In genomic region chr12:27463826-27464554, GRCh38 we compare ENCODE assay signal across 11 cellular contexts. TPM values are rescaled to one million over a fixed set of nuclear protein-coding genes. Genes with fewer than 3 reads are reported as not detected.
DNase-seq lines count a peak whose midpoint lies in the region; ATAC-seq and TF ChIP-seq lines count a peak whose summit lies in the region.
"Had no signal": no experiment of that assay in that cellular context is flagged by ENCODE, and none has a peak within 500 bp of the region (broad histone marks: within the 10 kb centered on the region; RNA-seq: fewer than 3 reads in every experiment).

No MANE protein-coding gene starts in this region.

- no peaks in the 10 kb centered on the region for H4K20me1 ChIP-seq in fibroblast of lung (ENCODE audit: control insufficient read depth, extremely low read depth, insufficient read depth, low read length)

- H2AFZ ChIP-seq in fibroblast of lung (ENCODE audit: low read length): no peak overlapping the region

- H3K9ac ChIP-seq in fibroblast of lung (ENCODE audit: insufficient read depth, low read length): no peak overlapping the region

- H3K36me3 ChIP-seq in fibroblast of lung (ENCODE audit: control insufficient read depth, insufficient read depth, low read length) (no peaks in the 10 kb centered on the region), HAP-1 (replicated peaks) (no peaks in the 10 kb centered on the region)

- H3K4me2 ChIP-seq in fibroblast of lung (ENCODE audit: extremely low read depth, insufficient read depth, low read length): no peak overlapping the region

- H3K4me1 ChIP-seq in fibroblast of lung (ENCODE audit: control insufficient read depth, extremely low read depth, insufficient read depth, low read length): peaks cover 2% of the 10 kb centered on the region
- H3K4me1 ChIP-seq in HAP-1: peaks cover 19% of the 10 kb centered on the region

- peak; percentile 56 for ATAC-seq in sciatic nerve

- intact Hi-C loops in sciatic nerve (cut with DNase I): no loop called here

- H3K4me3 ChIP-seq in fibroblast of lung (replicated peaks in 1 of 4; ENCODE audit: control extremely low read depth in 1 of 4, insufficient read depth in 1 of 4, low read depth in 3 of 4, low read length in 4 of 4) (no peak overlapping the region), HAP-1 (no peak overlapping the region)

- H3K79me2 ChIP-seq in fibroblast of lung (ENCODE audit: control insufficient read depth, insufficient read depth, low read length): no peaks in the 10 kb centered on the region

- no peak for TF ChIP-seq CTCF in fibroblast of lung (conservative IDR thresholded peaks at IDR 0.05 in 1 of 2, IDR thresholded peaks at IDR 0.05 in 1 of 2; ENCODE audit: low read depth in 1 of 2, low read length in 2 of 2)
- TF ChIP-seq CTCF in GM10266 (IDR thresholded peaks at IDR 0.05; ENCODE audit: control insufficient read depth, insufficient read depth, low read depth, missing control alignments): no peak

- no peaks in the 10 kb centered on the region for H3K27me3 ChIP-seq in fibroblast of lung (ENCODE audit: control insufficient read depth, insufficient read depth, low read length)
- H3K27me3 ChIP-seq in HAP-1 (ENCODE audit: low read depth): no peaks in the 10 kb centered on the region

- no peak overlapping the region for H3K27ac ChIP-seq in fibroblast of lung (ENCODE audit: insufficient read depth, low read length)

- DNase-seq in SIG-M5 treated with dmso at 0.1 percent for 504 hours (lab: John Stamatoyannopoulos, UW; ENCODE audit: unreplicated experiment) (peak; percentile 9), SIG-M5 (lab: John Stamatoyannopoulos, UW) (no peak), MV-4-11 (lab: John Stamatoyannopoulos, UW) (peak; percentile 75), fibroblast of lung (ENCODE audit: low read depth in 2 of 2) (peak; percentile 41 to 95), sciatic nerve (ENCODE audit: low spot score) (no peak), NCI-H146 (lab: John Stamatoyannopoulos, UW) (no peak), GM10266 (ENCODE audit: extremely low spot score) (no peak), HAP-1 (ENCODE audit: low spot score in 2 of 2) (no peak)
- DNase-seq: activated B cell treated with CpG ODN at 0.5 μM for 24 hours, foreskin melanocyte, OCI-M1 had no signal

- in situ Hi-C loops in HAP-1 (cut with MboI; ENCODE audit: low sequenced_read_pairs): no loop called here

- H3K9me3 ChIP-seq in fibroblast of lung (ENCODE audit: control insufficient read depth, insufficient read depth, low read depth, low read length): no peaks in the 10 kb centered on the region
- no peaks in the 10 kb centered on the region for H3K9me3 ChIP-seq in HAP-1

RNA-seq across cellular contexts. Expression of gene SMCO2, which starts 17.5 kb away (rescaled TPM):
- total RNA-seq in fibroblast of lung (0.26 TPM in 1 of 2 replicates, not detected in the other), sciatic nerve (0.40 TPM)
- polyA plus RNA-seq in fibroblast of lung: 0.05 TPM in 1 of 2 replicates, not detected in the other
- 0.10 TPM in 1 of 2 replicates, not detected in the other for polyA plus RNA-seq in fibroblast of lung (2012)
- polyA minus RNA-seq in fibroblast of lung (ENCODE audit: low replicate concordance): not detected in 2 replicates
- total RNA-seq: activated B cell treated with CpG ODN at 0.5 μM for 24 hours had no signal

Comparison
In these comparisons a context has a peak if more than half of its experiments do, and no peak if none do; other contexts are left out.
1. DNase-seq: peak in SIG-M5 treated with dmso at 0.1 percent for 504 hours (single experiment), MV-4-11 (single experiment) and fibroblast of lung (2 of 2); none in SIG-M5 (single experiment), sciatic nerve (single experiment), NCI-H146 (single experiment), GM10266 (single experiment) and HAP-1 (0 of 2).